ENCODE assay signal across 3 cellular contexts in genomic region chr15:62115847-62116246, GRCh38.
TF ChIP-seq lines count a peak whose summit lies in the region.

No MANE protein-coding gene starts in this region.

TF ChIP-seq in endothelial cell of umbilical vein, 7 proteins besides CTCF, POLR2A, EP300 and RAD21:
- TF ChIP-seq FOS (IDR thresholded peaks at IDR 0.05; ENCODE audit: borderline replicate concordance, insufficient read depth, low read length): no peak
- no peak for TF ChIP-seq JUN (IDR thresholded peaks at IDR 0.05; ENCODE audit: borderline replicate concordance, insufficient read depth, insufficient read length, low read depth)
- TF ChIP-seq GATA2 (IDR thresholded peaks at IDR 0.05; ENCODE audit: insufficient read depth, insufficient read length, low read depth, low read length): no peak
- no peak for TF ChIP-seq MAX (IDR thresholded peaks at IDR 0.05; ENCODE audit: insufficient read depth, insufficient read length)
- no peak for TF ChIP-seq POLR2AphosphoS5 (IDR thresholded peaks at IDR 0.05; ENCODE audit: insufficient read depth, low read depth, low read length)
- no peak for TF ChIP-seq MYC (IDR thresholded peaks at IDR 0.05; ENCODE audit: low read depth, low read length)
- no peak for TF ChIP-seq EZH2 (IDR thresholded peaks at IDR 0.05; ENCODE audit: borderline replicate concordance, low read depth, low read length, severe bottlenecking)

TF ChIP-seq in HepG2, 621 proteins besides CTCF, POLR2A, EP300 and RAD21 (continues in another document):
- no peak for TF ChIP-seq FIP1L1 (IDR thresholded peaks at IDR 0.05; ENCODE audit: borderline replicate concordance, insufficient read depth, low read depth, low read length)
- no peak for TF ChIP-seq ZNF33A (CRISPR knock-in tag; IDR thresholded peaks at IDR 0.05; ENCODE audit: borderline replicate concordance)
- no peak for TF ChIP-seq GABPA (IDR thresholded peaks at IDR 0.05; ENCODE audit: low read depth, low read length)
- peak; percentile 18; the same call in 1 of the 2 replicates for TF ChIP-seq GABPA (CRISPR knock-in tag; IDR thresholded peaks at IDR 0.05; ENCODE audit: low read depth)
- no peak for TF ChIP-seq POGZ (CRISPR knock-in tag; IDR thresholded peaks at IDR 0.05)
- TF ChIP-seq JARID2 (CRISPR knock-in tag; IDR thresholded peaks at IDR 0.05; ENCODE audit: insufficient replicate concordance): no peak
- TF ChIP-seq MIER2 (CRISPR knock-in tag; IDR thresholded peaks at IDR 0.05): no peak
- TF ChIP-seq ZNF446 (CRISPR knock-in tag; IDR thresholded peaks at IDR 0.05): no peak
- no peak for TF ChIP-seq NKX3-1 (CRISPR knock-in tag; IDR thresholded peaks at IDR 0.05)
- no peak for TF ChIP-seq BRD4 (CRISPR knock-in tag; IDR thresholded peaks at IDR 0.05)
- peak; percentile 87 for TF ChIP-seq HNF1A (IDR thresholded peaks at IDR 0.05; ENCODE audit: low read depth)
- peak; percentile 42; the same call in 1 of the 2 replicates for TF ChIP-seq HNF1A (CRISPR knock-in tag; IDR thresholded peaks at IDR 0.05; ENCODE audit: borderline replicate concordance)
- TF ChIP-seq MED13 (CRISPR knock-in tag; IDR thresholded peaks at IDR 0.05): no peak
- peak; percentile 33; the same call in 1 of the 2 replicates for TF ChIP-seq SAP130 (CRISPR knock-in tag; IDR thresholded peaks at IDR 0.05; ENCODE audit: low read depth)
- TF ChIP-seq ZBED4 (CRISPR knock-in tag; IDR thresholded peaks at IDR 0.05; ENCODE audit: borderline replicate concordance): no peak
- no peak for TF ChIP-seq DNMT1 (CRISPR knock-in tag; IDR thresholded peaks at IDR 0.05)
- no peak for TF ChIP-seq CSRNP1 (CRISPR knock-in tag; IDR thresholded peaks at IDR 0.05)
- TF ChIP-seq NFKBIZ (CRISPR knock-in tag; IDR thresholded peaks at IDR 0.05): no peak
- no peak for TF ChIP-seq SP140L (CRISPR knock-in tag; IDR thresholded peaks at IDR 0.05; ENCODE audit: borderline replicate concordance)

TF ChIP-seq in GM12891, 5 proteins besides CTCF, POLR2A, EP300 and RAD21:
- TF ChIP-seq POLR2AphosphoS5 (IDR thresholded peaks at IDR 0.05; ENCODE audit: low read depth, low read length): no peak
- no peak for TF ChIP-seq POU2F2 (IDR thresholded peaks at IDR 0.05; ENCODE audit: low read depth, low read length)
- no peak for TF ChIP-seq PAX5 (IDR thresholded peaks at IDR 0.05; ENCODE audit: insufficient read depth, low read length, severe bottlenecking)
- no peak for TF ChIP-seq SPI1 (IDR thresholded peaks at IDR 0.05; ENCODE audit: low read depth, low read length)
- no peak for TF ChIP-seq TAF1 (IDR thresholded peaks at IDR 0.05; ENCODE audit: low read depth, low read length)
TF ChIP-seq in GM12891: peak in this region for 0.
